ENCODE assay signal across 12 cellular contexts in the genomic region with DNA sequence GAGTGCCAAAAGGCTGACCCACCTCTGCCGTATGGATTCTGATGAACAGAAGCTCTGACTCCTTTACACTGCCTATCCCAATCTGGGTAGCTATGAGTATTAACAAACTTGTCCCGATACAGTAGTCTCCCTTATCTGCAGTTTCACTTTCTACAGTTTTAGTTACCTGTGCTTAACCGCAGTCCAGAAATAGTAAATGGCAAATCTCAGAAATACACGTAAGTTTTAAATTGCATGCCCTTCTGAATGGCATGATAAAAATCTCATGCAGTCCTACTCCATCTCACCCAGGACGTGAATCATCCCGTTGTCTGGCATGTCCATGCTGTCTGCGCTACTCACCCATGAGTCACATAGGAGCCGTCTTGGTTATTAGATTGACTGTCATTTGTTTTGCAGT.
DNase-seq lines count a peak whose midpoint lies in the region; ATAC-seq lines count a peak whose summit lies in the region.
"Had no signal": no experiment of that assay in that cellular context is flagged by ENCODE, and none has a peak within 500 bp of the region (broad histone marks: within the 10 kb centered on the region; RNA-seq: fewer than 3 reads in every experiment).

No MANE protein-coding gene starts in this region.

- DNase-seq in activated CD4-positive, CD25-positive, alpha-beta regulatory T cell (lab: John Stamatoyannopoulos, UW), result no peak
- DNase-seq in RPMI8226, result peak; percentile 7
- peak; percentile 75 for DNase-seq in fibroblast of gingiva (ENCODE audit: low read depth)
- no peak for DNase-seq in stimulated activated effector memory CD8-positive, alpha-beta T cell treated with anti-CD3 and anti-CD28 coated beads, Interleukin-12 subunit alpha, Interleukin-12 subunit beta, amount 100 ng/mL, for 72 hours (ENCODE audit: low spot score in 2 of 2)
- DNase-seq in NCI-H1105 treated with DMSO at 0.1 percent for 48 hours (lab: John Stamatoyannopoulos, UW), result no peak
- DNase-seq in NCI-H2107 (lab: John Stamatoyannopoulos, UW), result no peak
- DNase-seq: activated CD4-positive, alpha-beta T cell treated with anti-CD3 and anti-CD28 coated beads, Interleukin-2, amount 50 U/mL, for 4 hours; activated naive CD8-positive, alpha-beta T cell treated with anti-CD3 and anti-CD28 coated beads for 36 hours; naive thymus-derived CD8-positive, alpha-beta T cell; NCI-H345 had no signal

- no peaks in the 10 kb centered on the region for H3K9me3 Mint-ChIP-seq in stimulated activated effector memory CD8-positive, alpha-beta T cell treated with anti-CD3 and anti-CD28 coated beads, Interleukin-12 subunit alpha, Interleukin-12 subunit beta, amount 100 ng/mL, for 72 hours
- H3K9me3 Mint-ChIP-seq: activated naive CD8-positive, alpha-beta T cell treated with anti-CD3 and anti-CD28 coated beads for 36 hours; naive thymus-derived CD8-positive, alpha-beta T cell had no signal

- no peak overlapping the region for H3K27ac Mint-ChIP-seq in stimulated activated effector memory CD8-positive, alpha-beta T cell treated with anti-CD3 and anti-CD28 coated beads, Interleukin-12 subunit alpha, Interleukin-12 subunit beta, amount 100 ng/mL, for 72 hours
- H3K27ac Mint-ChIP-seq: activated naive CD8-positive, alpha-beta T cell treated with anti-CD3 and anti-CD28 coated beads for 36 hours; naive thymus-derived CD8-positive, alpha-beta T cell had no signal

- H3K4me3 Mint-ChIP-seq in stimulated activated effector memory CD8-positive, alpha-beta T cell treated with anti-CD3 and anti-CD28 coated beads, Interleukin-12 subunit alpha, Interleukin-12 subunit beta, amount 100 ng/mL, for 72 hours, result no peak overlapping the region
- H3K4me3 Mint-ChIP-seq: activated naive CD8-positive, alpha-beta T cell treated with anti-CD3 and anti-CD28 coated beads for 36 hours; naive thymus-derived CD8-positive, alpha-beta T cell had no signal

- no peaks in the 10 kb centered on the region for H3K36me3 Mint-ChIP-seq in stimulated activated effector memory CD8-positive, alpha-beta T cell treated with anti-CD3 and anti-CD28 coated beads, Interleukin-12 subunit alpha, Interleukin-12 subunit beta, amount 100 ng/mL, for 72 hours
- H3K36me3 Mint-ChIP-seq: activated naive CD8-positive, alpha-beta T cell treated with anti-CD3 and anti-CD28 coated beads for 36 hours; naive thymus-derived CD8-positive, alpha-beta T cell had no signal

- peaks cover 7% of the 10 kb centered on the region for H3K4me1 Mint-ChIP-seq in stimulated activated effector memory CD8-positive, alpha-beta T cell treated with anti-CD3 and anti-CD28 coated beads, Interleukin-12 subunit alpha, Interleukin-12 subunit beta, amount 100 ng/mL, for 72 hours
- H3K4me1 Mint-ChIP-seq: activated naive CD8-positive, alpha-beta T cell treated with anti-CD3 and anti-CD28 coated beads for 36 hours; naive thymus-derived CD8-positive, alpha-beta T cell had no signal

- ATAC-seq in activated CD4-positive, CD25-positive, alpha-beta regulatory T cell treated with anti-CD3 and anti-CD28 coated beads, Interleukin-2, amount 50 U/mL, for 24 hours, result peak; percentile 38 to 74
- ATAC-seq in stimulated activated effector memory CD8-positive, alpha-beta T cell treated with anti-CD3 and anti-CD28 coated beads, Interleukin-12 subunit alpha, Interleukin-12 subunit beta, amount 100 ng/mL, for 72 hours, result peak; percentile 68
- ATAC-seq in HG03469 (IDR thresholded peaks at IDR 0.05; ENCODE audit: unreplicated experiment), result no peak
- ATAC-seq: naive thymus-derived CD8-positive, alpha-beta T cell had no signal

Comparison
In these comparisons a context has a peak if more than half of its experiments do, and no peak if none do; other contexts are left out.
1. DNase-seq: peak in RPMI8226 (single experiment) and fibroblast of gingiva (single experiment); none in activated CD4-positive, CD25-positive, alpha-beta regulatory T cell (0 of 4), stimulated activated effector memory CD8-positive, alpha-beta T cell treated with anti-CD3 and anti-CD28 coated beads, Interleukin-12 subunit alpha, Interleukin-12 subunit beta, amount 100 ng/mL, for 72 hours (0 of 2), NCI-H1105 treated with DMSO at 0.1 percent for 48 hours (single experiment) and NCI-H2107 (single experiment).